Comparison of ENCODE assay signal across 25 cellular contexts in the genomic region with DNA sequence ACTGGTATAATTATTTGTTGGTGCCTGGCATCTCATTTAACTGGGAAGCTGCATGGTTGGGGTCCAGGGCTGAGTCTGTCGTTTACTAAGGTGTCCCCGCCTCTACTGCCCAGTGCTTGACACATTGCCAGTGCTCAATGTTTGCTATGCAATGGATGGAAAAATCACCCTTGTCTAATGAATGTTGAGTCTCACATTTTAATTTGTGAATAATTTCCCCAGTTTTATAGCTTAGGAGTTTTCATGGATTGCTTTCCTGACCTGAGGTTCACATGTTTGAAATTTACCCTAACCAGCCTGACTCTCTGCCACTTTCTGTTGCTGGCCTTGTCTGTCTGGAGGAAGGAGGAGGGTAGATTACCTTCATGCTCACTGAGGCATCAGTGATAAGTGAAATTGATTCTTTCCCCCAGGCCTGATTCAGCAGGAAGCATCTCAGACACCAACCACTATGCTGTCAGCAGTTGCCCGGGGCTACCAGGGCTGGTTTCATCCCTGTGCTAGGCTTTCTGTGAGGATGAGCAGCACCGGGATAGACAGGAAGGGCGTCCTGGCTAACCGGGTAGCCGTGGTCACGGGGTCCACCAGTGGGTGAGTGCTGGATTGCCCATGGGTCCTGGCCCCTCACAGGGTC. TPM values are rescaled to one million over a fixed set of nuclear protein-coding genes. Genes with fewer than 3 reads are reported as not detected.
DNase-seq lines count a peak whose midpoint lies in the region; ATAC-seq, FAIRE-seq and TF ChIP-seq lines count a peak whose summit lies in the region.
"Had no signal": no experiment of that assay in that cellular context is flagged by ENCODE, and none has a peak within 500 bp of the region (broad histone marks: within the 10 kb centered on the region; RNA-seq: fewer than 3 reads in every experiment).

No MANE protein-coding gene starts in this region.

- CTCF ChIA-PET in WTC11 (lab: Charles Lee): interaction anchor here (0.8 to 4.7 kb wide), 3 partner anchors 27 to 272 kb away, joined by 3 to 25 read pairs (median 6); no protein-coding TSS in a partner anchor

- FAIRE-seq in islet of Langerhans (lab: Jason Lieb, UNC): peak; percentile 98
- FAIRE-seq: H54, RCC 7860 had no signal

- in situ Hi-C loops in GM13976 (cut with MboI; ENCODE audit: low sequenced_read_pairs, unreplicated experiment): no loop called here

- no peak overlapping the region for H2AFZ ChIP-seq in smooth muscle cell (ENCODE audit: low read depth)

- H3K27ac ChIP-seq in smooth muscle cell (ENCODE audit: low read depth) (peak overlapping the region; percentile 27), lower lobe of right lung (no peak overlapping the region)
- H3K27ac ChIP-seq: cardiac muscle cell, left ventricle myocardium inferior, SJSA1, upper lobe of right lung had no signal

- H4K20me1 ChIP-seq in smooth muscle cell (ENCODE audit: low read depth): no peaks in the 10 kb centered on the region

- H3K4me3 Mint-ChIP-seq in WTC11: no peak overlapping the region
- H3K4me3 Mint-ChIP-seq: immature natural killer cell; naive thymus-derived CD8-positive, alpha-beta T cell; T-helper 17 cell had no signal

- TF ChIP-seq CTCF in GM13976 (IDR thresholded peaks at IDR 0.05; ENCODE audit: borderline replicate concordance, control extremely low read depth, extremely low read depth, insufficient read depth, missing control alignments) (no peak), WTC11 (IDR thresholded peaks at IDR 0.05) (no peak), smooth muscle cell (IDR thresholded peaks at IDR 0.05; ENCODE audit: borderline replicate concordance, insufficient read depth, poor library complexity, severe bottlenecking) (no peak), lower lobe of right lung (IDR thresholded peaks at IDR 0.05) (no peak)

- intact Hi-C loops in lower lobe of right lung (cut with DNase I): no loop called here

- ATAC-seq in WTC11 (no peak), lower lobe of right lung (no peak), HG03045 (IDR thresholded peaks at IDR 0.05; ENCODE audit: unreplicated experiment) (no peak)
- ATAC-seq: activated naive CD4-positive, alpha-beta T cell treated with anti-CD3 and anti-CD28 coated beads, Interleukin-2, amount 50 U/mL, for 72 hours; naive thymus-derived CD8-positive, alpha-beta T cell; T-helper 17 cell had no signal

- H3K27ac Mint-ChIP-seq in WTC11: no peak overlapping the region
- H3K27ac Mint-ChIP-seq: activated naive CD4-positive, alpha-beta T cell treated with anti-CD3 and anti-CD28 coated beads, Interleukin-2, amount 50 U/mL, for 72 hours; immature natural killer cell; T-helper 17 cell had no signal

- DNase-seq in GM13976 (ENCODE audit: low spot score) (peak; percentile 7), WTC11 (ENCODE audit: low spot score) (no peak), smooth muscle cell (lab: John Stamatoyannopoulos, UW; ENCODE audit: unreplicated experiment) (no peak), lower lobe of right lung (no peak), DMS53 (lab: John Stamatoyannopoulos, UW) (no peak)
- DNase-seq: activated T-cell treated with anti-CD3 and anti-CD28 coated beads for 4 hours; hypothalamus; immature natural killer cell; IMR-90; left ventricle myocardium inferior; midbrain; naive thymus-derived CD8-positive, alpha-beta T cell; NCI-H1092; NCI-H187; NCI-H526 treated with DMSO at 0.1 percent for 48 hours; stimulated activated CD4-positive, alpha-beta T cell treated with anti-CD3 and anti-CD28 coated beads, Interleukin-2, amount 100 ng/mL, for 48 hours; T-helper 17 cell; upper lobe of right lung had no signal

- H3K9ac ChIP-seq in smooth muscle cell (ENCODE audit: low read depth): no peak overlapping the region

- peaks cover 9% of the 10 kb centered on the region for H3K36me3 Mint-ChIP-seq in WTC11
- H3K36me3 Mint-ChIP-seq: activated naive CD4-positive, alpha-beta T cell treated with anti-CD3 and anti-CD28 coated beads, Interleukin-2, amount 50 U/mL, for 72 hours; immature natural killer cell; naive thymus-derived CD8-positive, alpha-beta T cell had no signal

- no peaks in the 10 kb centered on the region for H3K27me3 Mint-ChIP-seq in WTC11 (ENCODE audit: low read depth)
- H3K27me3 Mint-ChIP-seq: T-helper 17 cell had no signal

- no peaks in the 10 kb centered on the region for H3K27me3 ChIP-seq in smooth muscle cell (ENCODE audit: low read depth)
- H3K27me3 ChIP-seq in lower lobe of right lung (ENCODE audit: low read depth): no peaks in the 10 kb centered on the region
- H3K27me3 ChIP-seq: cardiac muscle cell, SJSA1, upper lobe of right lung had no signal

- POLR2A ChIA-PET in WTC11 (lab: Charles Lee): no interaction called here

- H3K9me3 ChIP-seq in smooth muscle cell (replicated peaks; ENCODE audit: low read depth) (no peaks in the 10 kb centered on the region), lower lobe of right lung (no peaks in the 10 kb centered on the region)
- H3K9me3 ChIP-seq: SJSA1, upper lobe of right lung had no signal

- H3K36me3 ChIP-seq in smooth muscle cell (ENCODE audit: low read depth): no peaks in the 10 kb centered on the region
- H3K36me3 ChIP-seq in lower lobe of right lung: no peaks in the 10 kb centered on the region
- H3K36me3 ChIP-seq: cardiac muscle cell, left ventricle myocardium inferior, SJSA1, upper lobe of right lung had no signal

- no peaks in the 10 kb centered on the region for H3K79me2 ChIP-seq in smooth muscle cell (ENCODE audit: low read depth)

- peaks cover 29% of the 10 kb centered on the region for H3K9me3 Mint-ChIP-seq in WTC11
- H3K9me3 Mint-ChIP-seq: naive thymus-derived CD8-positive, alpha-beta T cell had no signal

- H3K4me3 ChIP-seq in smooth muscle cell (no peak overlapping the region), lower lobe of right lung (no peak overlapping the region)
- H3K4me3 ChIP-seq: cardiac muscle cell, left ventricle myocardium inferior, SJSA1, upper lobe of right lung had no signal

- H3F3A ChIP-seq in smooth muscle cell (ENCODE audit: low read depth): no peaks in the 10 kb centered on the region

- H3K4me1 Mint-ChIP-seq in WTC11: peaks cover 3% of the 10 kb centered on the region; the same call in 1 of the 2 replicates
- H3K4me1 Mint-ChIP-seq: immature natural killer cell; naive thymus-derived CD8-positive, alpha-beta T cell had no signal

- H3K4me1 ChIP-seq in smooth muscle cell (ENCODE audit: low read depth) (no peaks in the 10 kb centered on the region), lower lobe of right lung (no peaks in the 10 kb centered on the region)
- H3K4me1 ChIP-seq: SJSA1, upper lobe of right lung had no signal

- 69% methylated on average over 8 of the region's 8 CpGs for WGBS in smooth muscle cell (ENCODE audit: low lambda C conversion rate)

- no peak overlapping the region for H3K4me2 ChIP-seq in smooth muscle cell

TF ChIP-seq in WTC11, 78 proteins besides CTCF, POLR2A, EP300 and RAD21:
- TF ChIP-seq SOX15 (CRISPR knock-in tag; IDR thresholded peaks at IDR 0.05): no peak
- TF ChIP-seq TCF7 (CRISPR knock-in tag; IDR thresholded peaks at IDR 0.05; ENCODE audit: low read depth): no peak
- TF ChIP-seq GABPB1 (CRISPR knock-in tag; IDR thresholded peaks at IDR 0.05): peak; percentile 1; the same call in 1 of the 2 replicates

RNA-seq across cellular contexts. Expression of a gene that starts 2.4 kb away (rescaled TPM):
- total RNA-seq in WTC11 (2021) (1.8 to 4.5 TPM (median 1.8 TPM) in 3 replicates), smooth muscle cell (0.36 and 3.7 TPM in 2 replicates), lower lobe of right lung (1.2 TPM)
- polyA plus RNA-seq in smooth muscle cell: 1.4 and 3.9 TPM in 2 replicates
- total RNA-seq: cardiac muscle cell; left ventricle myocardium inferior; naive thymus-derived CD8-positive, alpha-beta T cell; T-helper 17 cell had no signal
- polyA plus RNA-seq: naive thymus-derived CD8-positive, alpha-beta T cell had no signal

RNA-seq across cellular contexts. Expression of a gene that starts 59.9 kb away (rescaled TPM):
- 50.1 to 62.0 TPM (median 60.0 TPM) in 3 replicates for total RNA-seq in WTC11 (2021)
- 0.54 and 2.4 TPM in 2 replicates for total RNA-seq in smooth muscle cell
- not detected in 2 replicates for polyA plus RNA-seq in smooth muscle cell
- total RNA-seq in lower lobe of right lung: 5.1 TPM
- total RNA-seq: activated naive CD4-positive, alpha-beta T cell treated with anti-CD3 and anti-CD28 coated beads, Interleukin-2, amount 50 U/mL, for 72 hours; IMR-90; naive thymus-derived CD8-positive, alpha-beta T cell; SJSA1; T-helper 17 cell had no signal
- polyA plus RNA-seq: IMR-90 had no signal
